ENCODE assay signal across 18 cellular contexts in genomic region chr3:195616681-195617080, GRCh38. TPM values are rescaled to one million over a fixed set of nuclear protein-coding genes. Genes with fewer than 3 reads are reported as not detected.
"Had no signal": no experiment of that assay in that cellular context is flagged by ENCODE, and none has a peak within 500 bp of the region (broad histone marks: within the 10 kb centered on the region; RNA-seq: fewer than 3 reads in every experiment).

No MANE protein-coding gene starts in this region.

- H3K27ac Mint-ChIP-seq: activated CD4-positive, alpha-beta T cell treated with anti-CD3 and anti-CD28 coated beads, Interleukin-2, amount 10 ng/mL, durations not matched to agents 24 days and 14 days; activated T-helper 17 cell treated with anti-CD3 and anti-CD28 coated beads, Interleukin-2, amount 50 U/mL, for 72 hours; immature natural killer cell; naive thymus-derived CD4-positive, alpha-beta T cell had no signal

- H3K4me1 Mint-ChIP-seq: immature natural killer cell had no signal

- H3K4me3 Mint-ChIP-seq: activated CD4-positive, alpha-beta T cell treated with anti-CD3 and anti-CD28 coated beads, Interleukin-2, amount 10 ng/mL, durations not matched to agents 24 days and 14 days; activated T-helper 17 cell treated with anti-CD3 and anti-CD28 coated beads, Interleukin-2, amount 50 U/mL, for 72 hours; immature natural killer cell; naive thymus-derived CD4-positive, alpha-beta T cell had no signal

- H3K27ac ChIP-seq: adrenal gland, cardiac muscle cell, SJSA1, suprapubic skin had no signal

- H3K27me3 ChIP-seq: adrenal gland, cardiac muscle cell, SJSA1 had no signal

- ATAC-seq: activated T-helper 17 cell treated with anti-CD3 and anti-CD28 coated beads, Interleukin-2, amount 50 U/mL, for 72 hours; naive thymus-derived CD4-positive, alpha-beta T cell; stimulated activated naive CD8-positive, alpha-beta T cell treated with anti-CD3 and anti-CD28 coated beads, Interleukin-15, Interleukin-2, amounts not matched to agents 100 U/mL and 50 U/mL, for 24 hours had no signal

- H3K4me3 ChIP-seq: adrenal gland, cardiac muscle cell, mucosa of descending colon, SJSA1, smooth muscle cell, suprapubic skin had no signal

- DNase-seq: activated CD4-positive, alpha-beta T cell treated with anti-CD3 and anti-CD28 coated beads, Interleukin-2, amount 10 ng/mL, durations not matched to agents 24 days and 14 days; activated CD4-positive, CD25-positive, alpha-beta regulatory T cell; activated naive CD4-positive, alpha-beta T cell treated with anti-CD3 and anti-CD28 coated beads, Interleukin-2, amount 50 U/mL, for 16 hours; foreskin fibroblast; immature natural killer cell; naive thymus-derived CD4-positive, alpha-beta T cell; retina; stimulated activated CD4-positive, alpha-beta T cell treated with anti-CD3 and anti-CD28 coated beads, Interleukin-4, amount 100 ng/mL, for 4 hours; stimulated activated naive CD8-positive, alpha-beta T cell treated with anti-CD3 and anti-CD28 coated beads, Interleukin-15, Interleukin-2, amounts not matched to agents 100 U/mL and 50 U/mL, for 24 hours; SW 1271; trophoblast cell had no signal

- H3K4me1 ChIP-seq: adrenal gland, SJSA1 had no signal

- H3K27me3 Mint-ChIP-seq: activated T-helper 17 cell treated with anti-CD3 and anti-CD28 coated beads, Interleukin-2, amount 50 U/mL, for 72 hours had no signal

- H3K9me3 Mint-ChIP-seq: activated T-helper 17 cell treated with anti-CD3 and anti-CD28 coated beads, Interleukin-2, amount 50 U/mL, for 72 hours; immature natural killer cell had no signal

- H3K36me3 ChIP-seq: adrenal gland, cardiac muscle cell, SJSA1, suprapubic skin had no signal

- H3K36me3 Mint-ChIP-seq: immature natural killer cell had no signal

- H3K9me3 ChIP-seq: adrenal gland, mucosa of descending colon, SJSA1, suprapubic skin had no signal

RNA-seq across cellular contexts. Expression of gene APOD, which starts 32.9 kb away (rescaled TPM):
- total RNA-seq: cardiac muscle cell, SJSA1 had no signal
- polyA plus RNA-seq: immature natural killer cell; naive thymus-derived CD4-positive, alpha-beta T cell had no signal
